13 cellular contexts compared by ENCODE assay signal in the genomic region with DNA sequence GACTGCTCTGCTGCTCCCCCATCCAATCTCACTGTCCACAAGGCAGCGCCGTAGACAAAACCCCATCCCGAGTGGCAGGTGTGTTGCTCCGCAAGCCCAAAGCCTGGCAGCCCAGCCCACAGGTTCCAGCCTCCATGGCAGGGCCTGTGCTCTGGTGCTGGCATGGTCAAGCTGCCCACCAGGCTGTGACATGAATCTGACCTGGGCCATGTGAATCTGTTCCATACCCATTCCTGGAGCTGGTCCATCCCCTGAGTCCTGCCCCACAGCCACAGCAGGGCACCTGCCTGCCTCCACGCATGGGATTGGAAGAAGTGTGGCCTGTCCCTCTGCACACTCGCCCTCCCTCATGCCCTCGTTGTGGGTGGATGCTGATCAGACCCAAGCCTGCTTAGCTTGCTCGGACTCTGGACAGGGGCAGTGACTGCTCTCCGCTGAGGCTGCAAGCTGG.
"Had no signal": no experiment of that assay in that cellular context is flagged by ENCODE, and none has a peak within 500 bp of the region (broad histone marks: within the 10 kb centered on the region; RNA-seq: fewer than 3 reads in every experiment).

No MANE protein-coding gene starts in this region.

- H3K36me3 ChIP-seq: esophagus muscularis mucosa, ovary, transverse colon had no signal

- H3K4me1 ChIP-seq: body of pancreas, transverse colon had no signal

- H3K27me3 ChIP-seq: body of pancreas, esophagus muscularis mucosa, ovary, transverse colon had no signal

- ATAC-seq: body of pancreas had no signal

- H3K27ac ChIP-seq: body of pancreas, coronary artery, esophagus muscularis mucosa, ovary, transverse colon had no signal

- DNase-seq: activated CD4-positive, alpha-beta T cell treated with anti-CD3 and anti-CD28 coated beads, Interleukin-2, amount 50 U/mL, for 1 hour; activated naive CD4-positive, alpha-beta T cell treated with anti-CD3 and anti-CD28 coated beads, Interleukin-2, amount 50 U/mL, for 16 hours; amniotic stem cell; central memory CD4-positive, alpha-beta T cell; stimulated activated CD4-positive, alpha-beta T cell treated with anti-CD3 and anti-CD28 coated beads, Interleukin-15, amount 100 ng/mL, for 24 hours; stimulated activated CD4-positive, alpha-beta T cell treated with anti-CD3 and anti-CD28 coated beads, Interleukin-4, amount 100 ng/mL, for 1 hour; stimulated activated naive CD4-positive, alpha-beta T cell treated with Interleukin-2 at 50 U/mL for 16 hours; substantia nigra; transverse colon had no signal

- H3K4me3 ChIP-seq: body of pancreas, coronary artery, esophagus muscularis mucosa, ovary, transverse colon had no signal

- H3K9me3 ChIP-seq: body of pancreas, esophagus muscularis mucosa, ovary, transverse colon had no signal
